In genomic region chr2:190858817-190859216, GRCh38 we compare ENCODE assay signal across 1 cellular context.
TF ChIP-seq lines count a peak whose summit lies in the region.

No MANE protein-coding gene starts in this region.

TF ChIP-seq in H1, 55 proteins besides CTCF, POLR2A, EP300 and RAD21:
- no peak for TF ChIP-seq EGR1 (IDR thresholded peaks at IDR 0.05; ENCODE audit: borderline replicate concordance, low read depth, low read length)
TF ChIP-seq in H1: peak in this region for 0.
